In the genomic region with DNA sequence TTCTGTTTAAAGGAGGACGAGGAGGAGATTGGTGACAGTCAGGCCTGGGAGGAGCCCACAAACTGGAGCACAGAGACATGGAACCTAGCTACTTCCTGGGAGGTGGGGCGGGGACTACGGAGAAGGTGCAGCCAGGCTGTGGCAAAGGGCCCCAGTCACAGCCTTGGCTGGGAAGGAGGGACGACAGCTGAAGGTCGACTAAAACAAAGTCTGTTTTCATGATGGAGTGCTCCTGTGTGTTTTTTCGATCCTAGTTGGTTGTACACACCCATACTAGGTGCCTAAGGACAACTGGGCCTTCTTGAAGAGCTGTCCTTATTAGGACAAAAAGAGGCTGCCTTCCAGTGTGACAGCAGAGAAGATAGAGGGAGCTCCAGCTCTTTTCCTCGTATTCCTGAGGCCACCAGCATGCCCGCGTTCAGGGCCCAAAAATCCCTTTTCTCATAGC, we compare ENCODE assay signal across 8 cellular contexts. TPM values are rescaled to one million over a fixed set of nuclear protein-coding genes. Genes with fewer than 3 reads are reported as not detected.
DNase-seq lines count a peak whose midpoint lies in the region; ATAC-seq and TF ChIP-seq lines count a peak whose summit lies in the region.

No MANE protein-coding gene starts in this region.

- H3K36me3 Mint-ChIP-seq in neural progenitor cell, result peaks cover 29% of the 10 kb centered on the region

- H3K4me1 Mint-ChIP-seq in neural progenitor cell, result peaks cover 65% of the 10 kb centered on the region

- H4K20me1 ChIP-seq in neural progenitor cell (ENCODE audit: low read depth), result peaks cover 10% of the 10 kb centered on the region

- H3K27me3 Mint-ChIP-seq in neural progenitor cell (ENCODE audit: insufficient read depth, low read depth), result peaks cover 15% of the 10 kb centered on the region

- peak overlapping the region; percentile 60 for H3K4me3 Mint-ChIP-seq in neural progenitor cell

- peak; percentile 38 for TF ChIP-seq CTCF in neural progenitor cell (IDR thresholded peaks at IDR 0.05)

- H3K79me2 ChIP-seq in neural progenitor cell (ENCODE audit: low read depth), result peaks cover 28% of the 10 kb centered on the region

- no peak overlapping the region for H3K4me3 ChIP-seq in ectodermal cell (ENCODE audit: insufficient read depth, low read depth, low read length)
- no peak overlapping the region for H3K4me3 ChIP-seq in neural progenitor cell

- H3K4me1 ChIP-seq in ectodermal cell (ENCODE audit: control insufficient read depth, insufficient read depth, low read length) (peaks cover 16% of the 10 kb centered on the region), neural progenitor cell (peaks cover 14% of the 10 kb centered on the region)

- H3K36me3 ChIP-seq in ectodermal cell (ENCODE audit: control insufficient read depth, insufficient read depth, low read length) (peaks cover 24% of the 10 kb centered on the region), neural progenitor cell (no peaks in the 10 kb centered on the region)

- WGBS in ectodermal cell, 2 experiments, result 74 to 79% methylated on average over 9 of the region's 9 CpGs

- H3K27ac Mint-ChIP-seq in neural progenitor cell, result peak overlapping the region; percentile 50

- H3K9ac ChIP-seq in neural progenitor cell, result no peak overlapping the region

- no peak for ATAC-seq in GM21529 (IDR thresholded peaks at IDR 0.05; ENCODE audit: unreplicated experiment)

- H3K9me3 ChIP-seq in ectodermal cell (ENCODE audit: control insufficient read depth, low read length) (no peaks in the 10 kb centered on the region), neural progenitor cell (ENCODE audit: low read depth) (no peaks in the 10 kb centered on the region)

- peak; percentile 30 for DNase-seq in DMS114 treated with DMSO at 0.1 percent for 48 hours (lab: John Stamatoyannopoulos, UW; ENCODE audit: unreplicated experiment)
- peak; percentile 8 for DNase-seq in MV-4-11 (lab: John Stamatoyannopoulos, UW)
- DNase-seq in neural progenitor cell (ENCODE audit: low spot score), result peak; percentile 36
- no peak for DNase-seq in occipital lobe (lab: John Stamatoyannopoulos, UW)
- no peak for DNase-seq in stimulated activated CD4-positive, alpha-beta T cell treated with anti-CD3 and anti-CD28 coated beads, Interleukin-12 subunit alpha, Interleukin-12 subunit beta, amount 100 ng/mL, for 4 hours
- no peak for DNase-seq in middle frontal gyrus (ENCODE audit: extremely low spot score, low spot score)

- peaks cover 53% of the 10 kb centered on the region for H3F3A ChIP-seq in neural progenitor cell (ENCODE audit: low read depth)

- H3K27ac ChIP-seq in ectodermal cell (ENCODE audit: insufficient read depth, low read depth, low read length, poor library complexity, severe bottlenecking), result peak overlapping the region; percentile 9
- H3K27ac ChIP-seq in neural progenitor cell, result no peak overlapping the region

- H2AFZ ChIP-seq in neural progenitor cell (replicated peaks), result no peak overlapping the region

- no peak overlapping the region for H3K4me2 ChIP-seq in neural progenitor cell

- peaks cover 10% of the 10 kb centered on the region for H3K27me3 ChIP-seq in ectodermal cell (ENCODE audit: control insufficient read depth, insufficient read depth, low read length, poor library complexity, severe bottlenecking)
- H3K27me3 ChIP-seq in neural progenitor cell, result peaks cover 13% of the 10 kb centered on the region

- H3K9me3 Mint-ChIP-seq in neural progenitor cell, result peaks cover 3% of the 10 kb centered on the region

RNA-seq across cellular contexts. Expression of a gene that starts 2.9 kb away (rescaled TPM):
- polyA plus RNA-seq in ectodermal cell (2013, experiment 1 of 4), result 14.5 TPM
- polyA plus RNA-seq in ectodermal cell (2013, experiment 2 of 4), result 12.9 TPM
- polyA plus RNA-seq in ectodermal cell (2013, experiment 3 of 4), result 16.5 TPM
- polyA plus RNA-seq in ectodermal cell (2013, experiment 4 of 4), result 16.4 TPM
- total RNA-seq in neural progenitor cell (ENCODE audit: low replicate concordance) (3.8 and 10.6 TPM in 2 replicates), occipital lobe (10.5 TPM)

RNA-seq across cellular contexts. Expression of a gene that starts 3.2 kb away (rescaled TPM):
- polyA plus RNA-seq in ectodermal cell (2013, experiment 1 of 4), result 6,931 TPM
- 5,776 TPM for polyA plus RNA-seq in ectodermal cell (2013, experiment 2 of 4)
- polyA plus RNA-seq in ectodermal cell (2013, experiment 3 of 4), result 12,572 TPM
- polyA plus RNA-seq in ectodermal cell (2013, experiment 4 of 4), result 8,224 TPM
- total RNA-seq in neural progenitor cell (ENCODE audit: low replicate concordance) (1,307 and 2,709 TPM in 2 replicates), occipital lobe (159,856 TPM)

RNA-seq across cellular contexts. Expression of a gene that starts 4.0 kb away (rescaled TPM):
- polyA plus RNA-seq in ectodermal cell (2013, experiment 1 of 4), result 21.8 TPM
- polyA plus RNA-seq in ectodermal cell (2013, experiment 2 of 4), result 18.0 TPM
- polyA plus RNA-seq in ectodermal cell (2013, experiment 3 of 4), result 18.9 TPM
- 20.5 TPM for polyA plus RNA-seq in ectodermal cell (2013, experiment 4 of 4)
- total RNA-seq in neural progenitor cell (ENCODE audit: low replicate concordance) (13.2 and 31.9 TPM in 2 replicates), occipital lobe (0.94 TPM)

RNA-seq across cellular contexts. Expression of a gene that starts 10.3 kb away (rescaled TPM):
- polyA plus RNA-seq in ectodermal cell (2013, experiment 1 of 4), result 0.78 TPM
- polyA plus RNA-seq in ectodermal cell (2013, experiment 2 of 4), result 1.00 TPM
- 0.64 TPM for polyA plus RNA-seq in ectodermal cell (2013, experiment 3 of 4)
- polyA plus RNA-seq in ectodermal cell (2013, experiment 4 of 4), result 0.61 TPM
- total RNA-seq in neural progenitor cell (ENCODE audit: low replicate concordance) (0.56 and 0.86 TPM in 2 replicates), occipital lobe (not detected)

RNA-seq across cellular contexts. Expression of a gene that starts 12.7 kb away (rescaled TPM):
- 0.76 TPM for polyA plus RNA-seq in ectodermal cell (2013, experiment 1 of 4)
- polyA plus RNA-seq in ectodermal cell (2013, experiment 2 of 4), result 0.84 TPM
- 0.53 TPM for polyA plus RNA-seq in ectodermal cell (2013, experiment 3 of 4)
- 0.69 TPM for polyA plus RNA-seq in ectodermal cell (2013, experiment 4 of 4)
- total RNA-seq in neural progenitor cell (ENCODE audit: low replicate concordance) (0.09 and 0.25 TPM in 2 replicates), occipital lobe (0.78 TPM)

Comparison
In these comparisons a context has a peak if more than half of its experiments do, and no peak if none do; other contexts are left out.
1. DNase-seq: peak in DMS114 treated with DMSO at 0.1 percent for 48 hours (single experiment), MV-4-11 (single experiment) and neural progenitor cell (single experiment); none in occipital lobe (single experiment), stimulated activated CD4-positive, alpha-beta T cell treated with anti-CD3 and anti-CD28 coated beads, Interleukin-12 subunit alpha, Interleukin-12 subunit beta, amount 100 ng/mL, for 4 hours (single experiment) and middle frontal gyrus (single experiment).
2. RNA of a gene that starts 3.2 kb away (total RNA-seq): 159,856 TPM in occipital lobe (single experiment); 1,307 to 2,709 TPM in neural progenitor cell; every median in the first group is over 10 times any median in the second.